1 cellular context compared by ENCODE assay signal in genomic region chr18:46416706-46417638, GRCh38.
TF ChIP-seq lines count a peak whose summit lies in the region.

No MANE protein-coding gene starts in this region.

TF ChIP-seq in SK-N-SH treated with all-trans-retinoic acid at 6 μM for 48 hours, 23 proteins besides CTCF, POLR2A, EP300 and RAD21 (continued from another document):
- TF ChIP-seq PATZ1 (CRISPR knock-in tag; IDR thresholded peaks at IDR 0.05; ENCODE audit: borderline replicate concordance) (no peak), TCF4 (CRISPR knock-in tag; IDR thresholded peaks at IDR 0.05; ENCODE audit: borderline replicate concordance) (no peak), PPARA (CRISPR knock-in tag; IDR thresholded peaks at IDR 0.05; ENCODE audit: borderline replicate concordance) (no peak), ZNF70 (CRISPR knock-in tag; IDR thresholded peaks at IDR 0.05) (no peak), ZNF8 (CRISPR knock-in tag; IDR thresholded peaks at IDR 0.05) (no peak), ZNF565 (CRISPR knock-in tag; conservative IDR thresholded peaks at IDR 0.05; ENCODE audit: low read depth) (no peak), BACH2 (CRISPR knock-in tag; IDR thresholded peaks at IDR 0.05; ENCODE audit: borderline replicate concordance) (no peak), POU6F1 (CRISPR knock-in tag; IDR thresholded peaks at IDR 0.05; ENCODE audit: borderline replicate concordance, low read depth) (no peak), RARB (CRISPR knock-in tag; IDR thresholded peaks at IDR 0.05) (no peak), ZC3H10 (CRISPR knock-in tag; IDR thresholded peaks at IDR 0.05) (no peak), TOX (CRISPR knock-in tag; IDR thresholded peaks at IDR 0.05; ENCODE audit: borderline replicate concordance) (no peak), CSDC2 (CRISPR knock-in tag; IDR thresholded peaks at IDR 0.05) (no peak)
